In genomic region chr1:20661235-20662109, GRCh38 we compare ENCODE assay signal across 8 cellular contexts. TPM values are rescaled to one million over a fixed set of nuclear protein-coding genes. Genes with fewer than 3 reads are reported as not detected.
DNase-seq lines count a peak whose midpoint lies in the region; ATAC-seq lines count a peak whose summit lies in the region.

TSS of gene DDOST (minus strand) at chr1:20661369. CDS start at chr1:20661350, 19 bp downstream.

- H3K36me3 Mint-ChIP-seq in effector memory CD8-positive, alpha-beta T cell (ENCODE audit: insufficient read depth): peaks cover 28% of the 10 kb centered on the region
- peaks cover 6% of the 10 kb centered on the region for H3K36me3 Mint-ChIP-seq in memory B cell

- no peaks in the 10 kb centered on the region for H3K9me3 Mint-ChIP-seq in effector memory CD8-positive, alpha-beta T cell
- no peaks in the 10 kb centered on the region for H3K9me3 Mint-ChIP-seq in memory B cell

- peak within 1 kb of the TSS; percentile 95 to 99 for H3K27ac Mint-ChIP-seq in effector memory CD8-positive, alpha-beta T cell
- H3K27ac Mint-ChIP-seq in memory B cell: peak within 1 kb of the TSS; percentile 92

- H3K27me3 Mint-ChIP-seq in effector memory CD8-positive, alpha-beta T cell: no peaks in the 10 kb centered on the region
- no peaks in the 10 kb centered on the region for H3K27me3 Mint-ChIP-seq in memory B cell

- peaks cover 41 to 48% of the 10 kb centered on the region in 2 donors for H3K4me1 Mint-ChIP-seq in effector memory CD8-positive, alpha-beta T cell (ENCODE audit: low read depth in 2 of 2)
- H3K4me1 Mint-ChIP-seq in memory B cell: peaks cover 31% of the 10 kb centered on the region

- peak within 1 kb of the TSS; percentile 96 to 99 for H3K4me3 Mint-ChIP-seq in effector memory CD8-positive, alpha-beta T cell
- H3K4me3 Mint-ChIP-seq in memory B cell: peak within 1 kb of the TSS; percentile 94

- DNase-seq in COLO668 (lab: John Stamatoyannopoulos, UW; ENCODE audit: unreplicated experiment): peak; percentile 100
- peak; percentile 97 for DNase-seq in HT-29 (ENCODE audit: low spot score)
- DNase-seq in NOMO-1 (lab: John Stamatoyannopoulos, UW; ENCODE audit: unreplicated experiment in 2 of 2): peak; percentile 98
- DNase-seq in activated CD8-positive, alpha-beta memory T cell treated with anti-CD3 and anti-CD28 coated beads for 4 hours (ENCODE audit: low read depth in 2 of 2): peak; percentile 87 to 91
- peak; percentile 88 to 91 (median 89) for DNase-seq in effector memory CD8-positive, alpha-beta T cell
- DNase-seq in memory B cell (ENCODE audit: low spot score in 2 of 2): peak; percentile 75 to 86
- peak; percentile 90 for DNase-seq in stimulated activated CD8-positive, alpha-beta memory T cell treated with anti-CD3 and anti-CD28 coated beads, Interleukin-12 subunit alpha, Interleukin-12 subunit beta, amount 100 ng/mL, for 4 hours (ENCODE audit: low read depth)

- ATAC-seq in GM19468 (IDR thresholded peaks at IDR 0.05; ENCODE audit: extremely low read depth, unreplicated experiment) (peak; percentile 92), memory B cell (ENCODE audit: low read depth) (peak; percentile 94)
- ATAC-seq in effector memory CD8-positive, alpha-beta T cell (replicated peaks): peak; percentile 95

RNA-seq across cellular contexts. Expression of gene DDOST, which starts in this region (rescaled TPM):
- 269 and 276 TPM in 2 replicates for total RNA-seq in HT-29 (2014; rRNA removed; shearing (Covaris generic))

Comparison
In these comparisons a context has a peak if more than half of its experiments do, and no peak if none do; other contexts are left out.
1. Peak in every context shown above with its lines: DNase-seq and ATAC-seq.